ENCODE assay signal across 8 cellular contexts in the genomic region with DNA sequence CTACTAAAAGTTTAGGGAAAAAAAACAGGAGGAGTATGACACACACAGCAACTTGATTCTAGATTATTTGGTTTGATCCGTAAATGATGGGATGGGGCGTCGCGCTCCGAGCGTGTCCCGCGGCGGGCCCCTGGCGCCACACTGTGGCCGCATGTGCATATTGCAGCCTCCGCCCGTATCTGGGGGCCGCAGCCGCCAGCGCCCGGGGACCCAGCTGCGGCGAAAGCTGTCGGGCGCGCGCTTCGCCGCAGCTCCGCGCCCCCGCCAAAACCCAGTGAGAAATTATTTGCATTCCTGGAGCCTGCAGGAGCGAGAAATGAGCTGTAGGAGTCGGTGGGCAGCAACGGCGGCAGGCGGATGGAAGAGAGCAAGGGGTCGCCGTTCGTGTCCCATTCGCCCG.
DNase-seq lines count a peak whose midpoint lies in the region; ATAC-seq and TF ChIP-seq lines count a peak whose summit lies in the region.
"Not testable (repeated sequence)": the region's sequence is repeated elsewhere in the genome, so short reads cannot be mapped to it uniquely, and the experiment has no call there.

No MANE protein-coding gene starts in this region.

- H3K27me3 Mint-ChIP-seq in activated CD8-positive, alpha-beta T cell treated with anti-CD3 and anti-CD28 coated beads, Interleukin-2, amount 10 ng/mL, durations not matched to agents 7 days and 5 days (ENCODE audit: low read depth) = not testable (repeated sequence)

- H3K18ac ChIP-seq in IMR-90 (ENCODE audit: low read depth, low read length) = not testable (repeated sequence)

- H3K36me3 Mint-ChIP-seq in activated CD8-positive, alpha-beta T cell treated with anti-CD3 and anti-CD28 coated beads, Interleukin-2, amount 10 ng/mL, durations not matched to agents 7 days and 5 days (ENCODE audit: low read depth) = not testable (repeated sequence)

- H3K9me3 ChIP-seq in IMR-90 (ENCODE audit: control insufficient read depth, insufficient read depth, low read length) = not testable (repeated sequence)

- H4K91ac ChIP-seq in IMR-90 (ENCODE audit: insufficient read depth, low read depth, low read length) = not testable (repeated sequence)

- dilution Hi-C loops in IMR-90 (cut with HindIII; ENCODE audit: low sequenced_read_pairs, unreplicated experiment) = not testable (repeated sequence)

- not testable (repeated sequence) for H3K23ac ChIP-seq in IMR-90 (ENCODE audit: low read depth, low read length)

- not testable (repeated sequence) for H3K79me1 ChIP-seq in IMR-90 (ENCODE audit: low read depth in 1 of 2, low read length in 2 of 2)

- not testable (repeated sequence) for H2AK9ac ChIP-seq in IMR-90 (replicated peaks; ENCODE audit: low read depth, low read length, poor library complexity)

- not testable (repeated sequence) for H3K36me3 ChIP-seq in IMR-90 (ENCODE audit: control insufficient read depth, insufficient read depth, low read length); brain microvascular endothelial cell (replicated peaks)

- H2AFZ ChIP-seq in IMR-90 (replicated peaks; ENCODE audit: low read length, poor library complexity) = not testable (repeated sequence)

- intact Hi-C loops in IMR-90 (cut with micrococcal nuclease); left colon (cut with DNase I, micrococcal nuclease): not testable (repeated sequence)

- not testable (repeated sequence) for TF ChIP-seq POLR2A in IMR-90 (IDR thresholded peaks at IDR 0.05; ENCODE audit: low read depth, low read length)

- H3K27me3 ChIP-seq in IMR-90 (ENCODE audit: control insufficient read depth, insufficient read depth, low read length); brain microvascular endothelial cell (replicated peaks): not testable (repeated sequence)

- not testable (repeated sequence) for H3K56ac ChIP-seq in IMR-90 (ENCODE audit: extremely low read depth, insufficient read depth, low read length)

- H2BK120ac ChIP-seq in IMR-90 (ENCODE audit: low read depth, low read length) = not testable (repeated sequence)

- POLR2A ChIA-PET in IMR-90 (lab: Charles Lee; ENCODE audit: unreplicated experiment); activated CD8-positive, alpha-beta T cell treated with anti-CD3 and anti-CD28 coated beads, Interleukin-2, amount 10 ng/mL, durations not matched to agents 7 days and 5 days (lab: Charles Lee): not testable (repeated sequence)

- BruUV-seq in IMR-90 (replicated peaks; lab: Mats Ljungman, UMichigan) = not testable (repeated sequence)

- not testable (repeated sequence) for H3K27ac ChIP-seq in 22Rv1; IMR-90 (ENCODE audit: insufficient read depth, low read length); brain microvascular endothelial cell

- H3K9me1 ChIP-seq in IMR-90 (ENCODE audit: insufficient read depth, low read length) = not testable (repeated sequence)

- CTCF ChIA-PET in IMR-90 (lab: Yijun Ruan, JAX); activated CD8-positive, alpha-beta T cell treated with anti-CD3 and anti-CD28 coated beads, Interleukin-2, amount 10 ng/mL, durations not matched to agents 7 days and 5 days (lab: Charles Lee): not testable (repeated sequence)

- not testable (repeated sequence) for TF ChIP-seq RAD21 in IMR-90 (IDR thresholded peaks at IDR 0.05; ENCODE audit: low read length)

- peak; percentile 87 for ATAC-seq in GM19324 (IDR thresholded peaks at IDR 0.05; ENCODE audit: low FRiP score, unreplicated experiment)
- peak; percentile 76 for ATAC-seq in HG02763 (IDR thresholded peaks at IDR 0.05; ENCODE audit: unreplicated experiment)
- ATAC-seq in IMR-90 (ENCODE audit: low read depth) = peak; percentile 96
- ATAC-seq in activated CD8-positive, alpha-beta T cell treated with anti-CD3 and anti-CD28 coated beads, Interleukin-2, amount 10 ng/mL, durations not matched to agents 7 days and 5 days = peak; percentile 87
- peak; percentile 81 for ATAC-seq in left colon

- no CpG with 5 or more reads among the region's 38 CpGs for WGBS in IMR-90 (ENCODE audit: extremely low coverage in 2 of 2, insufficient read length in 1 of 2), 2 experiments

- H3K4me1 Mint-ChIP-seq in activated CD8-positive, alpha-beta T cell treated with anti-CD3 and anti-CD28 coated beads, Interleukin-2, amount 10 ng/mL, durations not matched to agents 7 days and 5 days (ENCODE audit: low read depth) = not testable (repeated sequence)

- DNase-seq in IMR-90, left colon: not testable (repeated sequence)
- DNase-seq in activated CD8-positive, alpha-beta T cell treated with anti-CD3 and anti-CD28 coated beads, Interleukin-2, amount 10 ng/mL, durations not matched to agents 7 days and 5 days = peak; percentile 41
- peak; percentile 0 for DNase-seq in brain microvascular endothelial cell
- peak; percentile 17 to 43 (median 24) for DNase-seq in stimulated activated CD4-positive, alpha-beta T cell treated with anti-CD3 and anti-CD28 coated beads, Interleukin-12 subunit alpha, Interleukin-12 subunit beta, amount 100 ng/mL, for 48 hours (ENCODE audit: low read depth in 2 of 3, low spot score in 1 of 3)

- H4K20me1 ChIP-seq in IMR-90 (ENCODE audit: insufficient read depth, low read length) = not testable (repeated sequence)

- peak overlapping the region; percentile 49 for H3K4me3 Mint-ChIP-seq in activated CD8-positive, alpha-beta T cell treated with anti-CD3 and anti-CD28 coated beads, Interleukin-2, amount 10 ng/mL, durations not matched to agents 7 days and 5 days

- H3K9me3 Mint-ChIP-seq in activated CD8-positive, alpha-beta T cell treated with anti-CD3 and anti-CD28 coated beads, Interleukin-2, amount 10 ng/mL, durations not matched to agents 7 days and 5 days (ENCODE audit: insufficient read depth) = not testable (repeated sequence)

- not testable (repeated sequence) for H4K5ac ChIP-seq in IMR-90 (ENCODE audit: low read depth, low read length)

- H3K4ac ChIP-seq in IMR-90 (ENCODE audit: low read depth, low read length) = not testable (repeated sequence)

- H3K27ac Mint-ChIP-seq in activated CD8-positive, alpha-beta T cell treated with anti-CD3 and anti-CD28 coated beads, Interleukin-2, amount 10 ng/mL, durations not matched to agents 7 days and 5 days = not testable (repeated sequence)

- H2BK20ac ChIP-seq in IMR-90 (ENCODE audit: low read depth, low read length) = not testable (repeated sequence)

- not testable (repeated sequence) for H3K4me1 ChIP-seq in IMR-90 (ENCODE audit: control insufficient read depth, insufficient read depth, low read length)

- not testable (repeated sequence) for H2BK5ac ChIP-seq in IMR-90 (ENCODE audit: low read depth, low read length, poor library complexity, severe bottlenecking)

- not testable (repeated sequence) for H3K9ac ChIP-seq in IMR-90 (ENCODE audit: low read depth, low read length)

- not testable (repeated sequence) for H2AK5ac ChIP-seq in IMR-90 (ENCODE audit: low read depth, low read length)

- peak overlapping the region; percentile 53 for H3K4me3 ChIP-seq in IMR-90 (ENCODE audit: insufficient read depth, low read depth, low read length)
- H3K4me3 ChIP-seq in brain microvascular endothelial cell (ENCODE audit: low read depth, low read length) = not testable (repeated sequence)

- TF ChIP-seq CTCF in 22Rv1 (IDR thresholded peaks at IDR 0.05) (peak; percentile 68), IMR-90 (conservative IDR thresholded peaks at IDR 0.05; ENCODE audit: low read depth, low read length) (0 out of 2 replicates have a peak, but pooled peaks have one; percentile 8)
- not testable (repeated sequence) for TF ChIP-seq CTCF in brain microvascular endothelial cell (IDR thresholded peaks at IDR 0.05; ENCODE audit: low read depth, low read length, missing control alignments)

- in situ Hi-C loops in IMR-90 (cut with MboI; ENCODE audit: low sequenced_read_pairs); brain microvascular endothelial cell (cut with HindIII; ENCODE audit: low pct_ligation_motif_present, low sequenced_read_pairs): not testable (repeated sequence)

- not testable (repeated sequence) for H2BK15ac ChIP-seq in IMR-90 (ENCODE audit: low read depth, low read length)

- H4K8ac ChIP-seq in IMR-90 (ENCODE audit: low read depth in 2 of 2, low read length in 2 of 2) = not testable (repeated sequence)

- peak overlapping the region; percentile 35; the same call in 1 of the 2 replicates for H3K4me2 ChIP-seq in IMR-90 (ENCODE audit: low read depth, low read length)

- H3K14ac ChIP-seq in IMR-90 (replicated peaks; ENCODE audit: low read depth, low read length) = not testable (repeated sequence)
